ENCODE assay signal across 1 cellular context in the genomic region with DNA sequence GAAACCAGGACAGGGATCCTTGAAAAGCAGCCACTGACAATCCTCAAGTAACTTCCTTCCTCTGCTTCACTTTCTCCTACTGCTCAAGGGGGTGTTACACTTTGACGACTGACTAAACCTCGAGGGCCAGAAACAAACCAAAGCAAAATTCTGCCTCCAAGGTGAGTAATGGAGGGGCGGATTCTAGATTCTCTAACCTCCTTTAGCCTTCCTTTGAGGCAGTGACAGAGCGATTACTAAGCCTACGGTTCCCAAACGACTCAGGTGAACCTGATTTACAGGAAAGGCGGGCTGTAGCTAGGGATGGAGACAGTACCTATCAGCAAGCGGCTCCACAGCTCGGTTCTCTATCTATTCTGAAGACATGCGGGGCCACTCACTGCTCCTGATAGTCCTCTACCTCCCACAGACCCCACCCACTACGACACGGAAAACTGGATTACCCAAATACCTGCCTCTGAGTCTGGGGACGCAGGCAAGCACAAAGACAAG.
TF ChIP-seq lines count a peak whose summit lies in the region.

No MANE protein-coding gene starts in this region.

TF ChIP-seq in WTC11, 78 proteins besides CTCF, POLR2A, EP300 and RAD21 (continued from another document):
- TF ChIP-seq ELF4 (CRISPR knock-in tag; IDR thresholded peaks at IDR 0.05; ENCODE audit: low read depth): no peak
